11 cellular contexts compared by ENCODE assay signal in genomic region chr2:189178007-189178406, GRCh38. TPM values are rescaled to one million over a fixed set of nuclear protein-coding genes. Genes with fewer than 3 reads are reported as not detected.
DNase-seq lines count a peak whose midpoint lies in the region; ATAC-seq, FAIRE-seq and TF ChIP-seq lines count a peak whose summit lies in the region.
"Had no signal": no experiment of that assay in that cellular context is flagged by ENCODE, and none has a peak within 500 bp of the region (broad histone marks: within the 10 kb centered on the region; RNA-seq: fewer than 3 reads in every experiment).

No MANE protein-coding gene starts in this region.

- no peak overlapping the region for H3K9ac ChIP-seq in HepG2 (ENCODE audit: insufficient read depth, low read depth, low read length)

- no peak for TF ChIP-seq RAD21 in HepG2 (CRISPR knock-in tag; IDR thresholded peaks at IDR 0.05)

- CTCF ChIA-PET in HepG2 (lab: Yijun Ruan, JAX; ENCODE audit: low intra/inter-chr PET ratio, low total read pairs): no interaction called here

- no peaks in the 10 kb centered on the region for H3K79me2 ChIP-seq in HepG2 (ENCODE audit: insufficient read depth, low read length)

- H3K9me3 ChIP-seq in right lobe of liver: no peaks in the 10 kb centered on the region
- H3K9me3 ChIP-seq in HepG2 (ENCODE audit: low read length): no peaks in the 10 kb centered on the region

- peak overlapping the region in 1 of 3 donors; percentile 19 for H3K27ac ChIP-seq in right lobe of liver
- H3K27ac ChIP-seq in HepG2 (ENCODE audit: extremely low read length, insufficient read depth, low read length): no peak overlapping the region
- peak overlapping the region in 2 of 59 donors; percentile 28 to 45 for H3K27ac ChIP-seq in dorsolateral prefrontal cortex

- TF ChIP-seq EP300 in HepG2 (IDR thresholded peaks at IDR 0.05; ENCODE audit: low read depth in 2 of 2, low read length in 2 of 2): no peak
- no peak for TF ChIP-seq EP300 in HepG2 (CRISPR knock-in tag; IDR thresholded peaks at IDR 0.05; ENCODE audit: borderline replicate concordance)

- no peak overlapping the region for H2AFZ ChIP-seq in HepG2 (ENCODE audit: low read length)

- no peaks in the 10 kb centered on the region for H3K27me3 ChIP-seq in right lobe of liver
- H3K27me3 ChIP-seq in HepG2 (ENCODE audit: control insufficient read depth in 1 of 2, insufficient read depth in 2 of 2, low read length in 2 of 2): no peaks in the 10 kb centered on the region
- H3K27me3 ChIP-seq in dorsolateral prefrontal cortex: peaks cover 0 to 18% (median 0%) of the 10 kb centered on the region in 45 donors

- H3K4me3 ChIP-seq in right lobe of liver: peak overlapping the region; percentile 24 to 52 (median 41)
- no peak overlapping the region for H3K4me3 ChIP-seq in HepG2 (replicated peaks in 1 of 3; ENCODE audit: insufficient read depth in 1 of 3, low read depth in 2 of 3, low read length in 3 of 3)
- peak overlapping the region in 50 of 59 donors; percentile 0 to 63 (median 50) for H3K4me3 ChIP-seq in dorsolateral prefrontal cortex

- ATAC-seq in right lobe of liver: peak in 1 of 4 donors; percentile 30
- ATAC-seq in HepG2: no peak
- ATAC-seq in HG02678 (IDR thresholded peaks at IDR 0.05; ENCODE audit: unreplicated experiment): no peak

- in situ Hi-C loops in HepG2 (cut with HindIII; ENCODE audit: extremely low pct_ligation_motif_present, low pct_unique_long_range_greater_than_20kb): no loop called here

- no peaks in the 10 kb centered on the region for H3K36me3 ChIP-seq in right lobe of liver
- H3K36me3 ChIP-seq in HepG2 (replicated peaks in 1 of 2; ENCODE audit: control insufficient read depth in 1 of 2, insufficient read depth in 2 of 2, low read length in 2 of 2): no peaks in the 10 kb centered on the region

- no peak overlapping the region for H3K4me2 ChIP-seq in HepG2 (ENCODE audit: low read depth, low read length)

- POLR2A ChIA-PET in HepG2 (lab: Yijun Ruan, JAX): no interaction called here

- H3K4me1 ChIP-seq in right lobe of liver: no peaks in the 10 kb centered on the region
- peaks cover 12% of the 10 kb centered on the region for H3K4me1 ChIP-seq in HepG2 (ENCODE audit: insufficient read depth, low read length)

- 14% methylated on average over 2 of the region's 2 CpGs for WGBS in right lobe of liver (ENCODE audit: insufficient coverage, low coverage, low lambda C conversion rate, missing lambda C conversion rate)
- WGBS in HepG2 (ENCODE audit: low lambda C conversion rate): 7% methylated on average over 2 of the region's 2 CpGs

- intact Hi-C loops in right lobe of liver (cut with DNase I) (no loop called here), HepG2 (cut with micrococcal nuclease; ENCODE audit: unreplicated experiment) (no loop called here), dorsolateral prefrontal cortex (cut with DNase I) (no loop called here)

- DNase-seq in right lobe of liver (no peak), HepG2 (ENCODE audit: low spot score) (no peak), dorsolateral prefrontal cortex (no peak), myocyte (ENCODE audit: low read depth) (peak; percentile 49), NCI-H2196 (lab: John Stamatoyannopoulos, UW; ENCODE audit: unreplicated experiment) (no peak), NCI-H526 (lab: John Stamatoyannopoulos, UW) (no peak)
- no peak for DNase-seq in stimulated activated CD4-positive, alpha-beta T cell treated with anti-CD3 and anti-CD28 coated beads, Interleukin-2, amount 100 ng/mL, for 48 hours
- DNase-seq: activated naive CD4-positive, alpha-beta T cell treated with anti-CD3 and anti-CD28 coated beads, Interleukin-2, amount 50 U/mL, for 16 hours; CD4-positive, CD25-positive, alpha-beta regulatory T cell; NCI-H524 had no signal

- H4K20me1 ChIP-seq in HepG2 (ENCODE audit: insufficient read depth, low read length): no peaks in the 10 kb centered on the region

- TF ChIP-seq CTCF in right lobe of liver (IDR thresholded peaks at IDR 0.05) (peak; percentile 16 to 31 (median 24)), HepG2 (CRISPR knock-in tag; IDR thresholded peaks at IDR 0.05) (no peak), dorsolateral prefrontal cortex (IDR thresholded peaks at IDR 0.05 in 54 of 56, conservative IDR thresholded peaks at IDR 0.05 in 2 of 56; ENCODE audit: low read depth in 1 of 56, partially characterized antibody in 56 of 56) (peak in 8 of 56 donors; percentile 9 to 22 (median 15))

- no peak for TF ChIP-seq POLR2A in right lobe of liver (IDR thresholded peaks at IDR 0.05)
- no peak for TF ChIP-seq POLR2A in HepG2 (IDR thresholded peaks at IDR 0.05; ENCODE audit: insufficient read depth in 1 of 2, low read depth in 2 of 2, low read length in 2 of 2)

- no peak for FAIRE-seq in HepG2 (lab: Jason Lieb, UNC)

- no TSS peak for BruUV-seq in HepG2 (replicated peaks; lab: Mats Ljungman, UMichigan)

TF ChIP-seq in HepG2, 621 proteins besides CTCF, POLR2A, EP300 and RAD21:
- TF ChIP-seq AGO2 (optimal IDR thresholded peaks at IDR 0.05; ENCODE audit: low read depth, low read length) (no peak), ZNF12 (CRISPR knock-in tag; IDR thresholded peaks at IDR 0.05) (no peak), SP5 (CRISPR knock-in tag; IDR thresholded peaks at IDR 0.05; ENCODE audit: borderline replicate concordance, low read depth) (no peak), SNAI1 (CRISPR knock-in tag; IDR thresholded peaks at IDR 0.05; ENCODE audit: borderline replicate concordance) (no peak), RAD51 (IDR thresholded peaks at IDR 0.05; ENCODE audit: borderline replicate concordance) (no peak), ARNT2 (CRISPR knock-in tag; IDR thresholded peaks at IDR 0.05; ENCODE audit: low read depth) (no peak), HOXD1 (CRISPR knock-in tag; IDR thresholded peaks at IDR 0.05) (no peak), PATZ1 (CRISPR knock-in tag; IDR thresholded peaks at IDR 0.05) (no peak), ZNF530 (CRISPR knock-in tag; IDR thresholded peaks at IDR 0.05; ENCODE audit: low read depth) (no peak), MBNL3 (CRISPR knock-in tag; conservative IDR thresholded peaks at IDR 0.05) (no peak), ZNF747 (CRISPR knock-in tag; IDR thresholded peaks at IDR 0.05; ENCODE audit: borderline replicate concordance) (no peak), ONECUT2 (CRISPR knock-in tag; IDR thresholded peaks at IDR 0.05) (no peak), ZNF333 (CRISPR knock-in tag; IDR thresholded peaks at IDR 0.05; ENCODE audit: borderline replicate concordance) (no peak), SAFB2 (CRISPR knock-in tag; IDR thresholded peaks at IDR 0.05; ENCODE audit: borderline replicate concordance, low read depth) (no peak), NPAS2 (CRISPR knock-in tag; IDR thresholded peaks at IDR 0.05; ENCODE audit: borderline replicate concordance) (no peak)
TF ChIP-seq in HepG2: peak in this region for 0.

RNA-seq across cellular contexts. Expression of gene COL5A2, which starts 1.6 kb away (rescaled TPM):
- total RNA-seq in right lobe of liver (10 to 100 TPM in 1 of 6 experiments, 1 to 10 TPM in 5; 5.7 to 17.6 (median 8.6) TPM), HepG2 (2016; rRNA removed; fragmentation: Illumina TruSeq; extraction: Trizol) (1.5 and 1.6 TPM in 2 replicates), dorsolateral prefrontal cortex (10 to 100 TPM in 118 of 120 experiments, 1 to 10 TPM in 2; 4.7 to 71.0 (median 25.4) TPM), myocyte (278 and 285 TPM in 2 replicates)
- total RNA-seq in HepG2 (2016; cell fraction: cytosol; rRNA removed; fragmentation: Illumina TruSeq; extraction: Trizol; ENCODE audit: low read depth): 0.10 and 0.26 TPM in 2 replicates
- total RNA-seq in HepG2 (2016; cell fraction: insoluble cytoplasmic fraction; rRNA removed; fragmentation: Illumina TruSeq; extraction: Trizol): 1.3 and 1.7 TPM in 2 replicates
- 0.38 and 0.43 TPM in 2 replicates for total RNA-seq in HepG2 (2016; cell fraction: membrane; rRNA removed; fragmentation: Illumina TruSeq; extraction: Trizol)
- total RNA-seq in HepG2 (2016; cell fraction: nucleus; rRNA removed; fragmentation: Illumina TruSeq; extraction: Trizol): 1.4 and 1.6 TPM in 2 replicates
- 0.83 and 0.90 TPM in 2 replicates for polyA plus RNA-seq in HepG2 (2011; rRNA removed)
- polyA plus RNA-seq in HepG2 (2011; cell fraction: cytosol; rRNA removed): 0.23 and 0.27 TPM in 2 replicates
- polyA plus RNA-seq in HepG2 (2011; cell fraction: nucleus; rRNA removed): 3.2 and 3.9 TPM in 2 replicates
- polyA plus RNA-seq in HepG2 (2012): 0.32 TPM in 2 replicates
- 0.07 and 0.10 TPM in 2 replicates for polyA plus RNA-seq in HepG2 (2016; cell fraction: cytosol; fragmentation: Illumina TruSeq; extraction: Trizol; ENCODE audit: low read depth)
- 1.1 and 1.4 TPM in 2 replicates for polyA plus RNA-seq in HepG2 (2016; cell fraction: insoluble cytoplasmic fraction; fragmentation: Illumina TruSeq; extraction: Trizol; ENCODE audit: low read depth)
- 0.24 and 0.29 TPM in 2 replicates for polyA plus RNA-seq in HepG2 (2016; cell fraction: membrane; fragmentation: Illumina TruSeq; extraction: Trizol; ENCODE audit: low read depth)
- polyA plus RNA-seq in HepG2 (2016; cell fraction: nucleus; fragmentation: Illumina TruSeq; extraction: Trizol; ENCODE audit: insufficient read depth, low read depth): 1.9 and 2.6 TPM in 2 replicates
- polyA minus RNA-seq in HepG2 (2011; rRNA and poly(A)+ RNA removed; ENCODE audit: low replicate concordance): 0.80 and 3.3 TPM in 2 replicates
- 0.20 TPM in 1 of 2 replicates, not detected in the other for polyA minus RNA-seq in HepG2 (2011; cell fraction: cytosol; rRNA and poly(A)+ RNA removed)
- 0.75 and 1.4 TPM in 2 replicates for polyA minus RNA-seq in HepG2 (2011; cell fraction: nucleus; rRNA and poly(A)+ RNA removed)
- 457 TPM for polyA plus RNA-seq in myocyte (2012)

Comparison
In these comparisons a context has a peak if more than half of its experiments do, and no peak if none do; other contexts are left out.
1. H3K4me3 ChIP-seq: peak in right lobe of liver (3 of 3) and dorsolateral prefrontal cortex (50 of 59); none in HepG2 (0 of 3).